ENCODE assay signal across 9 cellular contexts in the genomic region with DNA sequence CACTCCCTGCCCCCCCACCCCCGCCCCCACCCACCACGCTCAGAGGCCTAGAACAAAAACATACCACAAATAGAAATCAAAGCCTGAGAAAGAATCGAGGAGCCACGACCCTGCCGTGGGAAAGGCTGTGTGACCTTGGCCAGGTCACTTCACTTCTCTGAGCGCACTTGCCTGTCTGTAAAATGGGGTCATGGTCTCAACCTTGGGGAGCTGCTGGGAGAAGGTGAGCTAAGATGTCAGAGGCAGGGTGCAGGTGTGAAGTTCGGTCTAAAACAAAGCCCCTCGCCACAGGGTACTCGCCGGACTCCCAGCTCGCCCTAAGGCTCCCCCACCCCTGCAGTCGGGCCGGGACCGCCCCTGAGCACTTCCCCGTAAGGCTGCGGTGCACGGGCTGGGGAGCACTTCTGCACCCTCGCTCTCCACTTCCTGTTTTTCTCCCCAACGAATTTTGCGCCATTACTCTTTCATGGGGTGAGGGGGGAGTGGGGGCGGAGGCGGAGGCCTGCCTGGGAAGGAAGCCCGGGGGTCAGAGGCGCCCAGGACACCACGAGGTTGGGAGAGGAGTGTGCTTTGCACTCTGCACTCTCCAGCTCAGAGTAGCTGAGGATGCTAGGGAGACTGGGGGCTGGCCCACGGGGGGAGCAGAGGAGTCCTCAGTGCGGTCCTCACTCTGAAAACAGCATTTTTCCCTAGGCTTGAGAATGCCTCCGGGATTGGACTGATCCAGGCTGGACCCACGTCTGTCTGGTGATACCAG. TPM values are rescaled to one million over a fixed set of nuclear protein-coding genes. Genes with fewer than 3 reads are reported as not detected.
DNase-seq lines count a peak whose midpoint lies in the region; ATAC-seq and TF ChIP-seq lines count a peak whose summit lies in the region.
"Had no signal": no experiment of that assay in that cellular context is flagged by ENCODE, and none has a peak within 500 bp of the region (broad histone marks: within the 10 kb centered on the region; RNA-seq: fewer than 3 reads in every experiment).

No MANE protein-coding gene starts in this region.

- no peaks in the 10 kb centered on the region for H3K36me3 ChIP-seq in OCI-LY7 (ENCODE audit: insufficient read depth, low read length)

- H3K4me1 ChIP-seq in OCI-LY7 (ENCODE audit: insufficient read depth, low read length, poor library complexity, severe bottlenecking), result peaks cover 45% of the 10 kb centered on the region

- H3K4me3 ChIP-seq in GM12864 (ENCODE audit: low read depth, low read length), result peak overlapping the region; percentile 54
- no peak overlapping the region for H3K4me3 ChIP-seq in OCI-LY7 (ENCODE audit: low read depth, low read length, poor library complexity, severe bottlenecking)
- H3K4me3 ChIP-seq in foreskin fibroblast (ENCODE audit: low read depth in 1 of 2, low read length in 2 of 2), result no peak overlapping the region

- H3K79me2 ChIP-seq in OCI-LY7 (ENCODE audit: insufficient read depth, low read depth, low read length), result no peaks in the 10 kb centered on the region

- peak overlapping the region; percentile 96 for H3K4me3 Mint-ChIP-seq in activated T-helper 2 cell treated with anti-CD3 and anti-CD28 coated beads, Interferon-gamma antibody, Interleukin-2, Interleukin-4, amounts not matched to agents 10 μg/mL and 5 μg/mL and 100 μg/mL, durations not matched to agents 14 hours and 24 hours and 36 hours (ENCODE audit: low read depth)
- H3K4me3 Mint-ChIP-seq in natural killer cell, result peak overlapping the region; percentile 91
- H3K4me3 Mint-ChIP-seq: brain had no signal

- peak overlapping the region; percentile 56; the same call in 1 of the 2 replicates for H2AFZ ChIP-seq in OCI-LY7 (ENCODE audit: low read length)

- H3K4me2 ChIP-seq in OCI-LY7 (ENCODE audit: low read length), result peak overlapping the region; percentile 63

- H4K20me1 ChIP-seq in OCI-LY7 (ENCODE audit: insufficient read depth, low read length), result no peaks in the 10 kb centered on the region

- DNase-seq in GM12864 (ENCODE audit: low read depth) (no peak), OCI-LY7 (ENCODE audit: low spot score) (peak; percentile 69), natural killer cell (peak; percentile 67), NCI-H526 treated with DMSO at 0.1 percent for 48 hours (lab: John Stamatoyannopoulos, UW) (no peak), NCI-H1417 treated with DMSO at 0.1 percent for 48 hours (lab: John Stamatoyannopoulos, UW) (no peak), NCI-H2029 treated with DMSO at 0.1 percent for 48 hours (lab: John Stamatoyannopoulos, UW) (no peak), foreskin fibroblast (no peak)
- DNase-seq in activated T-helper 2 cell treated with anti-CD3 and anti-CD28 coated beads, Interferon-gamma antibody, Interleukin-2, Interleukin-4, amounts not matched to agents 10 μg/mL and 5 μg/mL and 100 μg/mL, durations not matched to agents 14 hours and 24 hours and 36 hours (ENCODE audit: low spot score), result peak; percentile 76

- no peak for TF ChIP-seq CTCF in GM12864 (IDR thresholded peaks at IDR 0.05; ENCODE audit: low read depth, low read length, missing control alignments)
- TF ChIP-seq CTCF in OCI-LY7 (conservative IDR thresholded peaks at IDR 0.05; ENCODE audit: low read length), result no peak
- no peak for TF ChIP-seq CTCF in natural killer cell (IDR thresholded peaks at IDR 0.05)
- TF ChIP-seq CTCF in foreskin fibroblast (IDR thresholded peaks at IDR 0.05; ENCODE audit: low read depth, low read length), result no peak

- intact Hi-C loops in OCI-LY7 (cut with micrococcal nuclease; ENCODE audit: unreplicated experiment) (loop anchor here (5.0 kb wide), 1 partner anchor 73 kb away; no protein-coding TSS in a partner anchor), natural killer cell (cut with micrococcal nuclease) (loop anchor here (1.0 to 2.0 kb wide), 2 partner anchors 24 to 87 kb away; no protein-coding TSS in a partner anchor)
- intact Hi-C loops in activated T-helper 2 cell treated with anti-CD3 and anti-CD28 coated beads, Interferon-gamma antibody, Interleukin-2, Interleukin-4, amounts not matched to agents 10 μg/mL and 5 μg/mL and 100 μg/mL, durations not matched to agents 14 hours and 24 hours and 36 hours (cut with micrococcal nuclease), result loop anchor here (1.0 to 10.0 kb wide), 6 partner anchors 25 to 585 kb away; a partner anchor contains a TSS

- H3K9me3 ChIP-seq in OCI-LY7 (ENCODE audit: low read length), result no peaks in the 10 kb centered on the region

- peak; percentile 40 to 72 (median 46) for ATAC-seq in natural killer cell

- BruUV-seq in OCI-LY7 (replicated peaks; lab: Mats Ljungman, UMichigan), result no TSS peak

- peak overlapping the region; percentile 96 for H3K27ac Mint-ChIP-seq in activated T-helper 2 cell treated with anti-CD3 and anti-CD28 coated beads, Interferon-gamma antibody, Interleukin-2, Interleukin-4, amounts not matched to agents 10 μg/mL and 5 μg/mL and 100 μg/mL, durations not matched to agents 14 hours and 24 hours and 36 hours
- H3K27ac Mint-ChIP-seq in natural killer cell, result peak overlapping the region; percentile 87 to 99
- H3K27ac Mint-ChIP-seq: brain had no signal

- CTCF ChIA-PET in OCI-LY7 (lab: Charles Lee; ENCODE audit: unreplicated experiment), result interaction anchor here (0.6 to 1.1 kb wide), 4 partner anchors 19 to 329 kb away, joined by 3 to 4 read pairs (median 3); no protein-coding TSS in a partner anchor

- H3K27me3 Mint-ChIP-seq in activated T-helper 2 cell treated with anti-CD3 and anti-CD28 coated beads, Interferon-gamma antibody, Interleukin-2, Interleukin-4, amounts not matched to agents 10 μg/mL and 5 μg/mL and 100 μg/mL, durations not matched to agents 14 hours and 24 hours and 36 hours (ENCODE audit: low read depth), result no peaks in the 10 kb centered on the region
- no peaks in the 10 kb centered on the region for H3K27me3 Mint-ChIP-seq in natural killer cell (ENCODE audit: low read depth in 2 of 2)

- H3K36me3 Mint-ChIP-seq in activated T-helper 2 cell treated with anti-CD3 and anti-CD28 coated beads, Interferon-gamma antibody, Interleukin-2, Interleukin-4, amounts not matched to agents 10 μg/mL and 5 μg/mL and 100 μg/mL, durations not matched to agents 14 hours and 24 hours and 36 hours (ENCODE audit: low read depth), result peaks cover 47% of the 10 kb centered on the region
- no peaks in the 10 kb centered on the region for H3K36me3 Mint-ChIP-seq in natural killer cell
- H3K36me3 Mint-ChIP-seq: brain had no signal

- H3K4me1 Mint-ChIP-seq in activated T-helper 2 cell treated with anti-CD3 and anti-CD28 coated beads, Interferon-gamma antibody, Interleukin-2, Interleukin-4, amounts not matched to agents 10 μg/mL and 5 μg/mL and 100 μg/mL, durations not matched to agents 14 hours and 24 hours and 36 hours (ENCODE audit: low read depth), result peaks cover 51% of the 10 kb centered on the region
- peaks cover 55 to 60% of the 10 kb centered on the region in 2 donors for H3K4me1 Mint-ChIP-seq in natural killer cell

- POLR2A ChIA-PET in OCI-LY7 (lab: Charles Lee), result interaction anchor here (0.5 to 2.8 kb wide), 9 partner anchors 24 to 334 kb away, joined by 3 to 15 read pairs (median 7); no protein-coding TSS in a partner anchor

- H3K9me2 ChIP-seq in OCI-LY7 (ENCODE audit: insufficient read depth, low read length), result no peaks in the 10 kb centered on the region

- peak overlapping the region; percentile 15 for H3K27ac ChIP-seq in OCI-LY7 (ENCODE audit: low read depth, low read length, poor library complexity, severe bottlenecking)

- H3K9me3 Mint-ChIP-seq in activated T-helper 2 cell treated with anti-CD3 and anti-CD28 coated beads, Interferon-gamma antibody, Interleukin-2, Interleukin-4, amounts not matched to agents 10 μg/mL and 5 μg/mL and 100 μg/mL, durations not matched to agents 14 hours and 24 hours and 36 hours, result no peaks in the 10 kb centered on the region
- no peaks in the 10 kb centered on the region for H3K9me3 Mint-ChIP-seq in natural killer cell

RNA-seq across cellular contexts. Expression of a gene that starts 21.9 kb away (rescaled TPM):
- total RNA-seq in OCI-LY7 (2014; rRNA removed; shearing (Covaris generic)), result 7.5 and 13.6 TPM in 2 replicates
- total RNA-seq in OCI-LY7 (2022) (37.1 and 44.1 TPM in 2 replicates), natural killer cell (100 to 1,000 TPM; 171 to 240 (median 198) TPM)
- total RNA-seq in activated T-helper 2 cell treated with anti-CD3 and anti-CD28 coated beads, Interferon-gamma antibody, Interleukin-2, Interleukin-4, amounts not matched to agents 10 μg/mL and 5 μg/mL and 100 μg/mL, durations not matched to agents 14 hours and 24 hours and 36 hours, result 184 and 189 TPM in 2 replicates

RNA-seq across cellular contexts. Expression of a gene that starts 40.9 kb away (rescaled TPM):
- total RNA-seq in OCI-LY7 (2014; rRNA removed; shearing (Covaris generic)), result 5.3 and 7.5 TPM in 2 replicates
- 21.9 and 23.6 TPM in 2 replicates for total RNA-seq in OCI-LY7 (2022)
- total RNA-seq in activated T-helper 2 cell treated with anti-CD3 and anti-CD28 coated beads, Interferon-gamma antibody, Interleukin-2, Interleukin-4, amounts not matched to agents 10 μg/mL and 5 μg/mL and 100 μg/mL, durations not matched to agents 14 hours and 24 hours and 36 hours, result 30.8 and 31.6 TPM in 2 replicates
- 10 to 100 TPM in 1 of 3 donors, 1 to 10 TPM in 2; 7.3 to 10.2 (median 8.8) TPM for total RNA-seq in natural killer cell

Comparison
In these comparisons a context has a peak if more than half of its experiments do, and no peak if none do; other contexts are left out.
1. DNase-seq: peak in OCI-LY7 (single experiment), activated T-helper 2 cell treated with anti-CD3 and anti-CD28 coated beads, Interferon-gamma antibody, Interleukin-2, Interleukin-4, amounts not matched to agents 10 μg/mL and 5 μg/mL and 100 μg/mL, durations not matched to agents 14 hours and 24 hours and 36 hours (single experiment) and natural killer cell (single experiment); none in GM12864 (single experiment), NCI-H526 treated with DMSO at 0.1 percent for 48 hours (single experiment), NCI-H1417 treated with DMSO at 0.1 percent for 48 hours (single experiment), NCI-H2029 treated with DMSO at 0.1 percent for 48 hours (single experiment) and foreskin fibroblast (0 of 2).